ENCODE assay signal across 13 cellular contexts in the genomic region with DNA sequence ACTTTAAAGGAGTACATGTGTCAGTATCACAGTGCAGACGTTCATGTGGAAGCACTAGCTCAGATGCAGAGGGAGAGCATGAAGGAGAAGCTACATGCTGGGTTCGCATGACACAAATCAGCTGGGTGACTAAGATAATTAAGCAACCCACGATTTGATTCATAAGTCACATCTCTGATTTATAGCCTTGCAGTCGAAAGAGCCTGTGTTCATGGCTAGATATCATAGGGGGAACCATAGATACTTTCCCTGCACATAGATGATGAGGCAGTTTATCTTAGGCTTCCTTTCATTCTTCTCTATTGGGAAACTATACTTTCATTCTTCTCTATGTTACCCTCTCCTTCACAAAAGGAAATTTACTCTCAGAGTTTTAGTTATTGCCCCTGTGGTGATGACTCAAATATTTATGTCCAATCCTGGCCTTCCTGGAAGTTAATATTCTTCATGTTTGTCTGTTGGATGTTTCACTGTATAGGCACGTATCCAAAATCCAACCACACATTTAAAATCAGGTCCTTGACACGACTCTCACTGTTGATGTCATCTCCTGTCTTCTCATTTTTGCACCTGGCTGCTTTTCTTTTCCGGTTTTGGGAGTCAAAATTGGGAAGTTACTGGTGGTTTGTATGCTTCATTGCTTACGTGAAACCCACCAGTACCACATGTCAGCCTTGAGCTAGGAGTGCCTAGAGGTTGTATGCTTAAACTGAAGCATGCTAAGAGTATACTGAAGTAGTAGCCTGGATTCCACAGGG. TPM values are rescaled to one million over a fixed set of nuclear protein-coding genes. Genes with fewer than 3 reads are reported as not detected.
DNase-seq lines count a peak whose midpoint lies in the region; ATAC-seq and TF ChIP-seq lines count a peak whose summit lies in the region.
"Had no signal": no experiment of that assay in that cellular context is flagged by ENCODE, and none has a peak within 500 bp of the region (broad histone marks: within the 10 kb centered on the region; RNA-seq: fewer than 3 reads in every experiment).

No MANE protein-coding gene starts in this region.

- H3K9me3 ChIP-seq in BLaER1 treated with 17β-estradiol and CSF1 and Interleukin-3, amounts not matched to agents 10 nM and 100 nM (replicated peaks in 1 of 11) = peaks cover under 1 to 4% (median 2%) of the 10 kb centered on the region in 11 experiments; a peak in 12 of 22 replicates

- no peaks in the 10 kb centered on the region for H3K27me3 ChIP-seq in BLaER1 treated with 17β-estradiol and CSF1 and Interleukin-3, amounts not matched to agents 10 nM and 100 nM
- no peaks in the 10 kb centered on the region for H3K27me3 ChIP-seq in kidney epithelial cell (ENCODE audit: control insufficient read depth, insufficient read depth, low read length)
- H3K27me3 ChIP-seq: heart left ventricle had no signal

- no peaks in the 10 kb centered on the region for H3K27me3 Mint-ChIP-seq in activated T-cell treated with anti-CD3 and anti-CD28 coated beads, Interleukin-2, amount 50 U/mL, for 4 hours (ENCODE audit: low read depth)
- H3K27me3 Mint-ChIP-seq: IgD-negative memory B cell had no signal

- H3K4me1 ChIP-seq in BLaER1 treated with 17β-estradiol and CSF1 and Interleukin-3, amounts not matched to agents 10 nM and 100 nM = peaks cover 17 to 31% (median 27%) of the 10 kb centered on the region in 10 experiments

- no peaks in the 10 kb centered on the region for H3K4me1 Mint-ChIP-seq in activated T-cell treated with anti-CD3 and anti-CD28 coated beads, Interleukin-2, amount 50 U/mL, for 4 hours (ENCODE audit: low read depth)
- H3K4me1 Mint-ChIP-seq: IgD-negative memory B cell had no signal

- H3K36me3 Mint-ChIP-seq in activated T-cell treated with anti-CD3 and anti-CD28 coated beads, Interleukin-2, amount 50 U/mL, for 4 hours (ENCODE audit: insufficient read depth) = no peaks in the 10 kb centered on the region
- H3K36me3 Mint-ChIP-seq: IgD-negative memory B cell had no signal

- H4K20me1 ChIP-seq in BLaER1 treated with 17β-estradiol and CSF1 and Interleukin-3, amounts not matched to agents 10 nM and 100 nM = no peaks in the 10 kb centered on the region

- no peak overlapping the region; a peak in 1 of 22 replicates for H3K9ac ChIP-seq in BLaER1 treated with 17β-estradiol and CSF1 and Interleukin-3, amounts not matched to agents 10 nM and 100 nM

- TF ChIP-seq CTCF in kidney epithelial cell (IDR thresholded peaks at IDR 0.05; ENCODE audit: insufficient read depth, low read length, poor library complexity, severe bottlenecking) (no peak), GM10266 (IDR thresholded peaks at IDR 0.05; ENCODE audit: control insufficient read depth, insufficient read depth, low read depth, missing control alignments) (no peak)

- peak overlapping the region in 5 of 11 experiments; percentile 10 to 39 (median 26); a peak in 4 of 22 replicates for H3K27ac ChIP-seq in BLaER1 treated with 17β-estradiol and CSF1 and Interleukin-3, amounts not matched to agents 10 nM and 100 nM
- H3K27ac ChIP-seq: WERI-Rb-1 had no signal

- H3K4me3 Mint-ChIP-seq in activated T-cell treated with anti-CD3 and anti-CD28 coated beads, Interleukin-2, amount 50 U/mL, for 4 hours = no peak overlapping the region
- H3K4me3 Mint-ChIP-seq: IgD-negative memory B cell had no signal

- DNase-seq in HS-5 (ENCODE audit: low read depth) = peak; percentile 90
- peak; percentile 8 for DNase-seq in amniotic stem cell (lab: John Stamatoyannopoulos, UW)
- DNase-seq in kidney epithelial cell (ENCODE audit: low read depth) = peak; percentile 18
- no peak for DNase-seq in activated T-cell treated with anti-CD3 and anti-CD28 coated beads, Interleukin-2, amount 50 U/mL, for 4 hours
- no peak for DNase-seq in stimulated activated CD8-positive, alpha-beta memory T cell treated with anti-CD3 and anti-CD28 coated beads, Interleukin-4, amount 100 ng/mL, for 48 hours
- DNase-seq in GM10266 (ENCODE audit: extremely low spot score) = no peak
- no peak for DNase-seq in activated CD4-positive, alpha-beta T cell treated with anti-CD3 and anti-CD28 coated beads, Interleukin-2, amount 50 U/mL, for 48 hours
- DNase-seq: Calu3, heart left ventricle, WERI-Rb-1 had no signal

- H3K36me3 ChIP-seq in BLaER1 treated with 17β-estradiol and CSF1 and Interleukin-3, amounts not matched to agents 10 nM and 100 nM = no peaks in the 10 kb centered on the region
- no peaks in the 10 kb centered on the region for H3K36me3 ChIP-seq in kidney epithelial cell (ENCODE audit: control insufficient read depth, insufficient read depth, low read length)
- H3K36me3 ChIP-seq: heart left ventricle, WERI-Rb-1 had no signal

- H3K4me2 ChIP-seq in BLaER1 treated with 17β-estradiol and CSF1 and Interleukin-3, amounts not matched to agents 10 nM and 100 nM = peak overlapping the region; percentile 21 to 74 (median 63); a peak in 21 of 22 replicates

- no peak overlapping the region for H3K4me3 ChIP-seq in BLaER1 treated with 17β-estradiol and CSF1 and Interleukin-3, amounts not matched to agents 10 nM and 100 nM
- H3K4me3 ChIP-seq in kidney epithelial cell (ENCODE audit: low read depth, low read length) = no peak overlapping the region
- H3K4me3 ChIP-seq: heart left ventricle had no signal

- no peak for ATAC-seq in activated T-cell treated with anti-CD3 and anti-CD28 coated beads, Interleukin-2, amount 50 U/mL, for 4 hours

- peaks cover 5% of the 10 kb centered on the region for H3K9me3 Mint-ChIP-seq in activated T-cell treated with anti-CD3 and anti-CD28 coated beads, Interleukin-2, amount 50 U/mL, for 4 hours

RNA-seq across cellular contexts. Expression of a gene that starts 56.3 kb away (rescaled TPM):
- not detected in 2 replicates for total RNA-seq in kidney epithelial cell
- not detected for total RNA-seq in activated T-cell treated with anti-CD3 and anti-CD28 coated beads, Interleukin-2, amount 50 U/mL, for 4 hours
- total RNA-seq: Calu3, lung microvascular endothelial cell had no signal

Comparison
In these comparisons a context has a peak if more than half of its experiments do, and no peak if none do; other contexts are left out.
1. DNase-seq: peak in HS-5 (single experiment), amniotic stem cell (single experiment) and kidney epithelial cell (single experiment); none in activated T-cell treated with anti-CD3 and anti-CD28 coated beads, Interleukin-2, amount 50 U/mL, for 4 hours (single experiment), stimulated activated CD8-positive, alpha-beta memory T cell treated with anti-CD3 and anti-CD28 coated beads, Interleukin-4, amount 100 ng/mL, for 48 hours (single experiment), GM10266 (single experiment) and activated CD4-positive, alpha-beta T cell treated with anti-CD3 and anti-CD28 coated beads, Interleukin-2, amount 50 U/mL, for 48 hours (0 of 2).